In the genomic region with DNA sequence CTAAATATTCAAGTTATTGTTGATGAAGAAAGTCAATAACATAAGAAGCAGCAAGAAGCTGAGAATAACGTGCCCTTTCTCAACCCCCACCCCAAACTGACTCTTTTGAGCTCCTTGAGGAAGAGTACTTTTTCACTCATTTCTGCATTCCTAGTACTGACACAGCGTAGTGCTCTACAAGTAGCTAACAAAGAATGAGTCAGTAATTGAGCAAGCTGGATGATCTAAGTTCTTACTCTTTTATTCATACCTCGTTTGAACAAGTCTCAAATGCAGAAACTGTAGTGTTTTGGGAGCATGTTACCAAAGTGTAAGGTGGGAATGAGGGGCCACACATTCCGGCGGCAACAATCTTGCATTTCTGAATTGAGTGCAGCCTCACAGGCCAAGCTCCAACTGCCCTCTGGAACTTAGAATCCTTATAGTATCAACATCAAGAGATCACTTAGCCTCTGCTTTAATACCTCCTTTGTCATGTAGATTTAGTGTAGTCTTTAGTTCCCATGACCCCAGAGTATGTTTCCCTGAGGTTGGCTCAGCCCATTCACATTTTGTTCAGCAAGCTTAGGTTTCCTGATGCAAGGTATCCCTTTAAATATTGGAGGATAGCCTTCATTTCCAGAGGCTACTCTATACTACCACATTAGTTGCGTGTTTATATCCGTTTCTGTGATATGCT, we compare ENCODE assay signal across 11 cellular contexts.
A peak's percentile ranks its signal among the peaks of the same experiment; 100 is the strongest.
DNase-seq lines count a peak whose midpoint lies in the region; ATAC-seq and TF ChIP-seq lines count a peak whose summit lies in the region.
"Had no signal": no experiment of that assay in that cellular context is flagged by ENCODE, and none has a peak within 500 bp of the region (broad histone marks: within the 10 kb centered on the region; RNA-seq: fewer than 3 reads in every experiment).

No MANE protein-coding gene starts in this region.

- H4K20me1 ChIP-seq in fibroblast of lung (ENCODE audit: control insufficient read depth, extremely low read depth, insufficient read depth, low read length), result no peaks in the 10 kb centered on the region

- peaks cover 5% of the 10 kb centered on the region for H3K79me2 ChIP-seq in fibroblast of lung (ENCODE audit: control insufficient read depth, insufficient read depth, low read length)

- no peak overlapping the region for H3K4me3 ChIP-seq in fibroblast of lung (replicated peaks in 1 of 4; ENCODE audit: control extremely low read depth in 1 of 4, insufficient read depth in 1 of 4, low read depth in 3 of 4, low read length in 4 of 4)

- H3K36me3 ChIP-seq in fibroblast of lung (ENCODE audit: control insufficient read depth, insufficient read depth, low read length), result no peaks in the 10 kb centered on the region

- no peak overlapping the region for H3K9ac ChIP-seq in fibroblast of lung (ENCODE audit: insufficient read depth, low read length)

- no peaks in the 10 kb centered on the region for H3K9me3 ChIP-seq in fibroblast of lung (ENCODE audit: control insufficient read depth, insufficient read depth, low read depth, low read length)

- peak overlapping the region; percentile 21 for H3K4me2 ChIP-seq in fibroblast of lung (ENCODE audit: extremely low read depth, insufficient read depth, low read length)

- no peaks in the 10 kb centered on the region for H3K27me3 ChIP-seq in fibroblast of lung (ENCODE audit: control insufficient read depth, insufficient read depth, low read length)

- no peak overlapping the region for H2AFZ ChIP-seq in fibroblast of lung (ENCODE audit: low read length)

- ATAC-seq in HG03196 (IDR thresholded peaks at IDR 0.05; ENCODE audit: unreplicated experiment), result no peak
- ATAC-seq in HG03432 (IDR thresholded peaks at IDR 0.05; ENCODE audit: unreplicated experiment), result no peak
- ATAC-seq: left ventricle myocardium superior had no signal

- H3K4me1 ChIP-seq in fibroblast of lung (ENCODE audit: control insufficient read depth, extremely low read depth, insufficient read depth, low read length), result peaks cover 5% of the 10 kb centered on the region

- no peak overlapping the region for H3K27ac ChIP-seq in RWPE1
- H3K27ac ChIP-seq in fibroblast of lung (ENCODE audit: insufficient read depth, low read length), result no peak overlapping the region

- POLR2A ChIA-PET in RWPE1 (lab: Yijun Ruan, JAX; ENCODE audit: low non-redundant PET), result no interaction called here

- CTCF ChIA-PET in RWPE1 (lab: Yijun Ruan, JAX), result interaction anchor here (0.5 to 0.6 kb wide), 2 partner anchors 18 to 1315 kb away, joined by 4 to 6 read pairs; no protein-coding TSS in a partner anchor

- TF ChIP-seq CTCF in RWPE1 (conservative IDR thresholded peaks at IDR 0.05; ENCODE audit: low read depth) (no peak), fibroblast of lung (conservative IDR thresholded peaks at IDR 0.05 in 1 of 2, IDR thresholded peaks at IDR 0.05 in 1 of 2; ENCODE audit: low read depth in 1 of 2, low read length in 2 of 2) (no peak), GM20000 (IDR thresholded peaks at IDR 0.05; ENCODE audit: extremely low read depth, missing control alignments) (no peak)

- DNase-seq in GM04504 (ENCODE audit: low read depth), result peak; percentile 47
- DNase-seq in RWPE1 (ENCODE audit: low spot score), result peak; percentile 69
- peak; percentile 87 to 96 for DNase-seq in fibroblast of lung (ENCODE audit: low read depth in 2 of 2)
- peak; percentile 85 for DNase-seq in renal cortical epithelial cell (ENCODE audit: low read depth)
- no peak for DNase-seq in GM20000 (ENCODE audit: low spot score)
- no peak for DNase-seq in T-helper 9 cell
- DNase-seq: DMS79 treated with DMSO at 0.1 percent for 48 hours, left ventricle myocardium superior, NCI-H524 had no signal

Comparison
In these comparisons a context has a peak if more than half of its experiments do, and no peak if none do; other contexts are left out.
1. DNase-seq: peak in GM04504 (single experiment), RWPE1 (single experiment), fibroblast of lung (2 of 2) and renal cortical epithelial cell (single experiment); none in GM20000 (single experiment) and T-helper 9 cell (single experiment).